14 cellular contexts compared by ENCODE assay signal in genomic region chr21:34406676-34407075, GRCh38. TPM values are rescaled to one million over a fixed set of nuclear protein-coding genes. Genes with fewer than 3 reads are reported as not detected.
"Had no signal": no experiment of that assay in that cellular context is flagged by ENCODE, and none has a peak within 500 bp of the region (broad histone marks: within the 10 kb centered on the region; RNA-seq: fewer than 3 reads in every experiment).

No MANE protein-coding gene starts in this region.

RNA-seq across cellular contexts. Expression of gene SMIM34, which starts 17.1 kb away (rescaled TPM):
- total RNA-seq: activated CD4-positive, alpha-beta memory T cell treated with anti-CD3 and anti-CD28 coated beads for 36 hours; activated CD4-positive, alpha-beta memory T cell treated with anti-CD3 and anti-CD28 coated beads, Interleukin-2, amount 10 ng/mL, durations not matched to agents 7 days and 5 days; activated CD4-positive, alpha-beta T cell treated with anti-CD3 and anti-CD28 coated beads for 36 hours; activated CD4-positive, alpha-beta T cell treated with anti-CD3 and anti-CD28 coated beads, Interleukin-2, amount 10 ng/mL, durations not matched to agents 24 days and 14 days; activated CD4-positive, alpha-beta T cell treated with anti-CD3 and anti-CD28 coated beads, Interleukin-2, amount 10 ng/mL, durations not matched to agents 7 days and 5 days; activated CD8-positive, alpha-beta memory T cell treated with anti-CD3 and anti-CD28 coated beads for 36 hours; activated CD8-positive, alpha-beta memory T cell treated with anti-CD3 and anti-CD28 coated beads, Interleukin-2, amount 10 ng/mL, durations not matched to agents 7 days and 5 days; activated CD8-positive, alpha-beta T cell treated with anti-CD3 and anti-CD28 coated beads for 36 hours; activated CD8-positive, alpha-beta T cell treated with anti-CD3 and anti-CD28 coated beads, Interleukin-2, amount 10 ng/mL, durations not matched to agents 7 days and 5 days; T-cell; T-helper 1 cell treated with Interleukin-12 subunit alpha and Interleukin-12 subunit beta and Interleukin-4 antibody, amounts not matched to agents 30 ng/mL and 1 ng/mL, for 36 hours; T-helper 17 cell; T-helper 2 cell treated with Interferon-gamma antibody and Interleukin-4, amounts not matched to agents 100 ng/mL and 5 ng/mL, for 36 hours; WTC11 had no signal

RNA-seq across cellular contexts. Expression of gene KCNE2, which starts 42.9 kb away (rescaled TPM):
- total RNA-seq: activated CD4-positive, alpha-beta memory T cell treated with anti-CD3 and anti-CD28 coated beads for 36 hours; activated CD4-positive, alpha-beta memory T cell treated with anti-CD3 and anti-CD28 coated beads, Interleukin-2, amount 10 ng/mL, durations not matched to agents 7 days and 5 days; activated CD4-positive, alpha-beta T cell treated with anti-CD3 and anti-CD28 coated beads for 36 hours; activated CD4-positive, alpha-beta T cell treated with anti-CD3 and anti-CD28 coated beads, Interleukin-2, amount 10 ng/mL, durations not matched to agents 24 days and 14 days; activated CD4-positive, alpha-beta T cell treated with anti-CD3 and anti-CD28 coated beads, Interleukin-2, amount 10 ng/mL, durations not matched to agents 7 days and 5 days; activated CD8-positive, alpha-beta memory T cell treated with anti-CD3 and anti-CD28 coated beads for 36 hours; activated CD8-positive, alpha-beta memory T cell treated with anti-CD3 and anti-CD28 coated beads, Interleukin-2, amount 10 ng/mL, durations not matched to agents 7 days and 5 days; activated CD8-positive, alpha-beta T cell treated with anti-CD3 and anti-CD28 coated beads for 36 hours; activated CD8-positive, alpha-beta T cell treated with anti-CD3 and anti-CD28 coated beads, Interleukin-2, amount 10 ng/mL, durations not matched to agents 7 days and 5 days; T-helper 1 cell treated with Interleukin-12 subunit alpha and Interleukin-12 subunit beta and Interleukin-4 antibody, amounts not matched to agents 30 ng/mL and 1 ng/mL, for 36 hours; T-helper 17 cell; T-helper 2 cell treated with Interferon-gamma antibody and Interleukin-4, amounts not matched to agents 100 ng/mL and 5 ng/mL, for 36 hours had no signal
